ENCODE assay signal across 8 cellular contexts in the genomic region with DNA sequence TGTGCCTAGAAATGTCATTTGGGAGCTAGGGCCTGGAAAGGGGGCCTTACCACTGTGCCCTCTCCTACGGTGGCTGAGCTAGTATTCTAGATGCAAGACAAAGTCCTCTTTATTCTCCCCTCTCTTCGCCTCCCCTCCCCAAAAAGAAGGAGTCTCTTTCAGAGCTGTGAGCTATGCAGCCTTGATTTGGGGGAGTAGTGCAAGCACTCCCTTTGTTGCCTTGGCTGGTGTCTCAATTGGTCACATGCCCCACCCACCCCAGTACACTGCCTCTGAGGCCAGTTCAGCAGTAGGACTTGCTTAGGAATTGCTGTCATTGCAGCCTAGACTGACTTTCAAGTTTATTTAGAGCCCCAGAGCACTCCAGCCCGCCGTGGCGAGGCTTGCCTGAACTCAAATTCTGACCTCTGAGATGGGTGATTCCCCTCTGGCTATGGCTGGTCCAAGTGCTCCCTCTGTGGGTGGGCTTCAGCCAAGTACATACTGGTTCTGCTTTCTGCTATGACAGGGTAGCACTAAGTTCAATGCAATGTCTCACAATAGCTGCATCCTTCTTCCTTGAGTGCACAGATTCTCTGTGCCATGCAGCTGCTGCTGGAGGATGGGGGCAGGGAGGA. TPM values are rescaled to one million over a fixed set of nuclear protein-coding genes. Genes with fewer than 3 reads are reported as not detected.
DNase-seq lines count a peak whose midpoint lies in the region; ATAC-seq, FAIRE-seq and TF ChIP-seq lines count a peak whose summit lies in the region.

No MANE protein-coding gene starts in this region.

- H3K27ac Mint-ChIP-seq in CD4-positive, alpha-beta T cell, result no peak overlapping the region
- H3K27ac Mint-ChIP-seq in mesothelial cell of epicardium, result no peak overlapping the region

- in situ Hi-C loops in Panc1 (cut with HindIII; ENCODE audit: low pct_unique_long_range_greater_than_20kb, low sequenced_read_pairs), result no loop called here

- peaks cover 4% of the 10 kb centered on the region for H3K36me3 Mint-ChIP-seq in CD4-positive, alpha-beta T cell (ENCODE audit: low read depth)
- H3K36me3 Mint-ChIP-seq in mesothelial cell of epicardium, result peaks cover 5% of the 10 kb centered on the region

- peak; percentile 46 for ATAC-seq in CD4-positive, alpha-beta T cell (ENCODE audit: poor library complexity)
- ATAC-seq in GM18858 (IDR thresholded peaks at IDR 0.05; ENCODE audit: unreplicated experiment) (peak; percentile 98), HG02938 (IDR thresholded peaks at IDR 0.05; ENCODE audit: unreplicated experiment) (peak; percentile 98), Panc1 (peak; percentile 51; the same call in 1 of the 2 replicates)
- ATAC-seq in stimulated activated naive CD8-positive, alpha-beta T cell treated with anti-CD3 and anti-CD28 coated beads, Interleukin-15, Interleukin-2, amounts not matched to agents 100 U/mL and 50 U/mL, for 24 hours, result peak; percentile 89

- no TSS peak for BruUV-seq in Panc1 (replicated peaks; lab: Mats Ljungman, UMichigan)

- no peak overlapping the region for H3K27ac ChIP-seq in CD4-positive, alpha-beta T cell (ENCODE audit: low read depth, low read length)
- no peak overlapping the region for H3K27ac ChIP-seq in Panc1 (ENCODE audit: low read length)

- no peak for FAIRE-seq in RCC 7860 (lab: Jason Lieb, UNC)

- H3K27me3 ChIP-seq in CD4-positive, alpha-beta T cell (ENCODE audit: control insufficient read depth, insufficient read depth, low read length), result no peaks in the 10 kb centered on the region
- H3K27me3 ChIP-seq in Panc1 (ENCODE audit: control insufficient read depth, insufficient read depth, low read length), result no peaks in the 10 kb centered on the region

- CTCF ChIA-PET in CD4-positive, alpha-beta T cell (lab: Charles Lee), result no interaction called here
- CTCF ChIA-PET in Panc1 (lab: Charles Lee), result no interaction called here

- H3K4me3 Mint-ChIP-seq in CD4-positive, alpha-beta T cell, result no peak overlapping the region
- no peak overlapping the region for H3K4me3 Mint-ChIP-seq in mesothelial cell of epicardium

- H3K9me3 ChIP-seq in CD4-positive, alpha-beta T cell (ENCODE audit: control insufficient read depth, low read length), result no peaks in the 10 kb centered on the region
- H3K9me3 ChIP-seq in Panc1 (ENCODE audit: control insufficient read depth, insufficient read depth, low read depth, low read length), result no peaks in the 10 kb centered on the region

- no peaks in the 10 kb centered on the region for H3K4me1 Mint-ChIP-seq in CD4-positive, alpha-beta T cell (ENCODE audit: low read depth)
- no peaks in the 10 kb centered on the region for H3K4me1 Mint-ChIP-seq in mesothelial cell of epicardium

- DNase-seq in CD4-positive, alpha-beta T cell, result peak in 7 of 10 experiments; percentile 1 to 35 (median 13)
- DNase-seq in Panc1 (ENCODE audit: low read depth, low spot score) (peak; percentile 8), epithelial cell of proximal tubule (ENCODE audit: low read depth) (no peak), RCC 7860 (ENCODE audit: low spot score) (no peak), mesothelial cell of epicardium (ENCODE audit: low spot score in 2 of 2, unreplicated experiment in 2 of 2) (no peak)
- DNase-seq in stimulated activated naive CD8-positive, alpha-beta T cell treated with anti-CD3 and anti-CD28 coated beads, Interleukin-15, Interleukin-2, amounts not matched to agents 100 U/mL and 50 U/mL, for 24 hours, result peak; percentile 63

- POLR2A ChIA-PET in CD4-positive, alpha-beta T cell (lab: Charles Lee), result no interaction called here
- POLR2A ChIA-PET in Panc1 (lab: Charles Lee), result no interaction called here

- H3K36me3 ChIP-seq in Panc1 (ENCODE audit: control insufficient read depth, insufficient read depth, low read length), result no peaks in the 10 kb centered on the region

- intact Hi-C loops in CD4-positive, alpha-beta T cell (cut with DNase I, micrococcal nuclease), result no loop called here
- intact Hi-C loops in Panc1 (cut with micrococcal nuclease; ENCODE audit: unreplicated experiment), result no loop called here

- H3K4me1 ChIP-seq in Panc1 (ENCODE audit: control insufficient read depth, insufficient read depth, low read length), result no peaks in the 10 kb centered on the region

- H3K9me3 Mint-ChIP-seq in CD4-positive, alpha-beta T cell, result peaks cover 2% of the 10 kb centered on the region
- peaks cover 28% of the 10 kb centered on the region for H3K9me3 Mint-ChIP-seq in mesothelial cell of epicardium

- no peak for TF ChIP-seq CTCF in CD4-positive, alpha-beta T cell (IDR thresholded peaks at IDR 0.05)
- TF ChIP-seq CTCF in Panc1 (IDR thresholded peaks at IDR 0.05), result 0 out of 2 replicates have a peak, but pooled peaks have one; percentile 6
- TF ChIP-seq CTCF in epithelial cell of proximal tubule (conservative IDR thresholded peaks at IDR 0.05; ENCODE audit: low read depth, low read length), result peak; percentile 31
- no peak for TF ChIP-seq CTCF in mesothelial cell of epicardium (IDR thresholded peaks at IDR 0.05; ENCODE audit: unreplicated experiment)

- H3K27me3 Mint-ChIP-seq in CD4-positive, alpha-beta T cell, result peaks cover 5% of the 10 kb centered on the region
- peaks cover 3% of the 10 kb centered on the region for H3K27me3 Mint-ChIP-seq in mesothelial cell of epicardium (ENCODE audit: low read depth)

- no peak overlapping the region for H3K4me3 ChIP-seq in Panc1 (ENCODE audit: low read depth in 2 of 2, low read length in 2 of 2)
- H3K4me3 ChIP-seq in epithelial cell of proximal tubule (ENCODE audit: low read depth, low read length), result no peak overlapping the region

RNA-seq across cellular contexts. Expression of a gene that starts 37.0 kb away (rescaled TPM):
- total RNA-seq in CD4-positive, alpha-beta T cell, result 10 to 100 TPM; 94.6 to 97.4 TPM
- total RNA-seq in Panc1 (2021; ENCODE audit: unreplicated experiment) (6.6 TPM), epithelial cell of proximal tubule (14.4 and 16.8 TPM in 2 replicates), mesothelial cell of epicardium (10.5 to 12.7 TPM (median 10.6 TPM) in 3 replicates)
- 10.9 TPM for polyA plus RNA-seq in Panc1 (2012; ENCODE audit: insufficient read length)

Comparison
In these comparisons a context has a peak if more than half of its experiments do, and no peak if none do; other contexts are left out.
1. ATAC-seq: peak in every context shown above with its lines; median percentile 98 in GM18858; 98 in HG02938; 89 in stimulated activated naive CD8-positive, alpha-beta T cell treated with anti-CD3 and anti-CD28 coated beads, Interleukin-15, Interleukin-2, amounts not matched to agents 100 U/mL and 50 U/mL, for 24 hours; 51 in Panc1; 46 in CD4-positive, alpha-beta T cell.
2. DNase-seq: peak in CD4-positive, alpha-beta T cell (7 of 10), Panc1 (single experiment) and stimulated activated naive CD8-positive, alpha-beta T cell treated with anti-CD3 and anti-CD28 coated beads, Interleukin-15, Interleukin-2, amounts not matched to agents 100 U/mL and 50 U/mL, for 24 hours (single experiment); none in epithelial cell of proximal tubule (single experiment), RCC 7860 (single experiment) and mesothelial cell of epicardium (0 of 2).
3. CTCF ChIP-seq: peak in Panc1 (single experiment) and epithelial cell of proximal tubule (single experiment); none in CD4-positive, alpha-beta T cell (single experiment) and mesothelial cell of epicardium (single experiment).